In genomic region chr1:51875291-51875772, GRCh38 we compare ENCODE assay signal across 15 cellular contexts. TPM values are rescaled to one million over a fixed set of nuclear protein-coding genes. Genes with fewer than 3 reads are reported as not detected.
DNase-seq lines count a peak whose midpoint lies in the region; ATAC-seq and TF ChIP-seq lines count a peak whose summit lies in the region.
"Had no signal": no experiment of that assay in that cellular context is flagged by ENCODE, and none has a peak within 500 bp of the region (broad histone marks: within the 10 kb centered on the region; RNA-seq: fewer than 3 reads in every experiment).

No MANE protein-coding gene starts in this region.

- H3K27ac Mint-ChIP-seq in T-helper 2 cell treated with Interferon-gamma antibody and Interleukin-4, amounts not matched to agents 5 μg/mL and 100 μg/mL, for 36 hours, result no peak overlapping the region

- H4K20me1 ChIP-seq in KMS-11 (ENCODE audit: insufficient read depth), result peaks cover 8% of the 10 kb centered on the region; the same call in 1 of the 2 replicates
- no peaks in the 10 kb centered on the region for H4K20me1 ChIP-seq in neural cell (ENCODE audit: insufficient read depth)

- peaks cover 30% of the 10 kb centered on the region for H3K36me3 Mint-ChIP-seq in T-helper 2 cell treated with Interferon-gamma antibody and Interleukin-4, amounts not matched to agents 5 μg/mL and 100 μg/mL, for 36 hours (ENCODE audit: low read depth)

- H3K4me2 ChIP-seq in KMS-11, result peak overlapping the region; percentile 90; the same call in 1 of the 2 replicates
- no peak overlapping the region for H3K4me2 ChIP-seq in neural cell (ENCODE audit: low read length)

- H3K27me3 ChIP-seq in KMS-11 (ENCODE audit: insufficient read depth, low read depth) (no peaks in the 10 kb centered on the region), adipocyte (replicated peaks; ENCODE audit: control insufficient read depth, insufficient read depth, low read length) (no peaks in the 10 kb centered on the region), neural cell (ENCODE audit: insufficient read depth, low read depth, low read length) (no peaks in the 10 kb centered on the region), aorta (ENCODE audit: control insufficient read depth in 1 of 2, insufficient read depth in 2 of 2, low read length in 1 of 2) (no peaks in the 10 kb centered on the region)
- H3K27me3 ChIP-seq: breast epithelium had no signal

- TF ChIP-seq RAD21 in neural cell (conservative IDR thresholded peaks at IDR 0.05), result no peak

- peaks cover 78% of the 10 kb centered on the region for H3K79me2 ChIP-seq in KMS-11 (ENCODE audit: insufficient read depth, low read depth)
- peaks cover 36% of the 10 kb centered on the region for H3K79me2 ChIP-seq in neural cell (replicated peaks; ENCODE audit: insufficient read depth, low read length)

- no peaks in the 10 kb centered on the region for H3K27me3 Mint-ChIP-seq in T-helper 2 cell treated with Interferon-gamma antibody and Interleukin-4, amounts not matched to agents 5 μg/mL and 100 μg/mL, for 36 hours (ENCODE audit: low read depth)

- H3K4me3 Mint-ChIP-seq in T-helper 2 cell treated with Interferon-gamma antibody and Interleukin-4, amounts not matched to agents 5 μg/mL and 100 μg/mL, for 36 hours, result peak overlapping the region; percentile 71

- H3K36me3 ChIP-seq in KMS-11 (ENCODE audit: insufficient read depth) (no peaks in the 10 kb centered on the region), adipocyte (ENCODE audit: control insufficient read depth, insufficient read depth, low read length, severe bottlenecking) (peaks cover 7% of the 10 kb centered on the region), neural cell (ENCODE audit: insufficient read depth, low read length) (no peaks in the 10 kb centered on the region), aorta (ENCODE audit: control insufficient read depth in 1 of 2, insufficient read depth in 2 of 2, low read length in 1 of 2) (no peaks in the 10 kb centered on the region)
- H3K36me3 ChIP-seq: breast epithelium had no signal

- WGBS in aorta, 2 donors, result 74 to 78% methylated on average over 6 of the region's 6 CpGs

- intact Hi-C loops in head of caudate nucleus (cut with DNase I) (loop anchor here (10.0 kb wide), 1 partner anchor 641 kb away; the partner anchor contains the start of gene RNF11), aorta (cut with DNase I) (no loop called here)

- H3K4me1 ChIP-seq in KMS-11 (ENCODE audit: low read depth, poor library complexity, severe bottlenecking) (peaks cover 62% of the 10 kb centered on the region), adipocyte (ENCODE audit: control insufficient read depth, insufficient read depth, low read length) (peaks cover 28% of the 10 kb centered on the region), aorta (ENCODE audit: control insufficient read depth in 1 of 2, insufficient read depth in 2 of 2, low read length in 2 of 2) (peaks cover 0 to 5% of the 10 kb centered on the region in 2 donors)

- no peak for DNase-seq in T-helper 2 cell treated with Interferon-gamma antibody and Interleukin-4, amounts not matched to agents 5 μg/mL and 100 μg/mL, for 36 hours (ENCODE audit: low spot score)
- DNase-seq in T-helper 2 cell, result no peak
- DNase-seq in adipocyte (ENCODE audit: low read depth), result no peak
- no peak for DNase-seq in head of caudate nucleus
- DNase-seq in aorta, result no peak
- DNase-seq: ACHN; activated CD4-positive, alpha-beta T cell treated with anti-CD3 and anti-CD28 coated beads for 48 hours; HCEC 1CT; NCI-H146 had no signal

- H3K4me3 ChIP-seq in KMS-11 (IDR thresholded peaks at IDR 0.05; ENCODE audit: insufficient read depth, low read depth, low read length), result no peak overlapping the region
- peak overlapping the region; percentile 96 for H3K4me3 ChIP-seq in adipocyte (ENCODE audit: low read length)
- peak overlapping the region; percentile 79 for H3K4me3 ChIP-seq in neural cell (ENCODE audit: low read length)
- no peak overlapping the region for H3K4me3 ChIP-seq in aorta (ENCODE audit: low read length in 2 of 2)
- H3K4me3 ChIP-seq: breast epithelium, lung, skin epidermis had no signal

- H2AFZ ChIP-seq in KMS-11 (ENCODE audit: low read depth), result no peak overlapping the region
- H2AFZ ChIP-seq in neural cell (ENCODE audit: low read depth, low read length), result no peak overlapping the region

- TF ChIP-seq CTCF in KMS-11 (conservative IDR thresholded peaks at IDR 0.05; ENCODE audit: low read depth, low read length) (no peak), neural cell (IDR thresholded peaks at IDR 0.05; ENCODE audit: poor library complexity, severe bottlenecking) (no peak)

- H3K9me3 Mint-ChIP-seq in T-helper 2 cell treated with Interferon-gamma antibody and Interleukin-4, amounts not matched to agents 5 μg/mL and 100 μg/mL, for 36 hours, result no peaks in the 10 kb centered on the region

- no peak for ATAC-seq in GM21723 (IDR thresholded peaks at IDR 0.05; ENCODE audit: unreplicated experiment)
- ATAC-seq in aorta (ENCODE audit: low FRiP score), result no peak

- peaks cover 41% of the 10 kb centered on the region for H3K4me1 Mint-ChIP-seq in T-helper 2 cell treated with Interferon-gamma antibody and Interleukin-4, amounts not matched to agents 5 μg/mL and 100 μg/mL, for 36 hours (ENCODE audit: low read depth)

- TF ChIP-seq EP300 in neural cell (conservative IDR thresholded peaks at IDR 0.05; ENCODE audit: poor library complexity, severe bottlenecking), result no peak

- H3K9me3 ChIP-seq in adipocyte (ENCODE audit: control insufficient read depth, low read length) (no peaks in the 10 kb centered on the region), neural cell (ENCODE audit: low read length) (no peaks in the 10 kb centered on the region), aorta (ENCODE audit: control insufficient read depth, low read length) (no peaks in the 10 kb centered on the region)
- H3K9me3 ChIP-seq: breast epithelium had no signal

- no peaks in the 10 kb centered on the region for H3K9me2 ChIP-seq in neural cell (ENCODE audit: insufficient read depth, low read length)

- no peak overlapping the region for H3K9ac ChIP-seq in KMS-11
- H3K9ac ChIP-seq in adipocyte (ENCODE audit: low read length), result no peak overlapping the region
- no peak overlapping the region for H3K9ac ChIP-seq in neural cell (ENCODE audit: low read length)

- no peak overlapping the region for H3K27ac ChIP-seq in KMS-11
- no peak overlapping the region for H3K27ac ChIP-seq in neural cell (ENCODE audit: low read length)
- H3K27ac ChIP-seq in aorta (ENCODE audit: low read depth in 1 of 2, low read length in 2 of 2), result no peak overlapping the region
- H3K27ac ChIP-seq: breast epithelium, skin epidermis had no signal

- peaks cover 12% of the 10 kb centered on the region for H3F3A ChIP-seq in neural cell (ENCODE audit: insufficient read depth, low read length, poor library complexity, severe bottlenecking)

TF ChIP-seq in neural cell, 6 proteins besides CTCF, POLR2A, EP300 and RAD21:
- TF ChIP-seq TAF1 (IDR thresholded peaks at IDR 0.05; ENCODE audit: low read depth) (no peak), POLR2AphosphoS5 (IDR thresholded peaks at IDR 0.05) (no peak), SMC3 (conservative IDR thresholded peaks at IDR 0.05; ENCODE audit: poor library complexity) (no peak), EZH2 (IDR thresholded peaks at IDR 0.05; ENCODE audit: borderline replicate concordance, insufficient read depth, low read length, poor library complexity, severe bottlenecking) (no peak), MXI1 (conservative IDR thresholded peaks at IDR 0.05; ENCODE audit: poor library complexity, severe bottlenecking) (no peak), REST (IDR thresholded peaks at IDR 0.05; ENCODE audit: borderline replicate concordance) (no peak)

RNA-seq across cellular contexts. Expression of gene NRDC, which starts 3.2 kb away (rescaled TPM):
- polyA plus RNA-seq in neural cell (103 and 114 TPM in 2 replicates), aorta (10 to 100 TPM; 47.7 to 89.4 TPM)
- polyA minus RNA-seq in neural cell, result 102 and 119 TPM in 2 replicates
- 100 to 1,000 TPM; 103 to 115 TPM for total RNA-seq in aorta

Comparison
In these comparisons a context has a peak if more than half of its experiments do, and no peak if none do; other contexts are left out.
1. H3K4me3 ChIP-seq: peak in adipocyte (single experiment) and neural cell (single experiment); none in KMS-11 (single experiment) and aorta (0 of 2).